In genomic region chr21:25734654-25735220, GRCh38 we compare ENCODE assay signal across 8 cellular contexts. TPM values are rescaled to one million over a fixed set of nuclear protein-coding genes. Genes with fewer than 3 reads are reported as not detected.
DNase-seq lines count a peak whose midpoint lies in the region; ATAC-seq and TF ChIP-seq lines count a peak whose summit lies in the region.

Gene ATP5PF (minus strand): TSS chr21:25734904. CDS start chr21:25729794, 5,110 bp downstream.
Gene GABPA (plus strand): TSS chr21:25734972. CDS start chr21:25741599, 6,627 bp downstream.

- peak; percentile 91 for ATAC-seq in GM18909 (IDR thresholded peaks at IDR 0.05; ENCODE audit: poor library complexity, unreplicated experiment)
- peak; percentile 91 for ATAC-seq in HG03175 (IDR thresholded peaks at IDR 0.05; ENCODE audit: unreplicated experiment)
- peak; percentile 94 for ATAC-seq in WTC11

- peak within 1 kb of the TSS; percentile 100 for H3K4me3 Mint-ChIP-seq in WTC11
- H3K4me3 Mint-ChIP-seq in immature natural killer cell: peak within 1 kb of the TSS; percentile 99 to 100 (median 99)

- peak within 1 kb of the TSS; percentile 100 for H3K27ac ChIP-seq in AG04450 (ENCODE audit: low read depth, low read length)

- CTCF ChIA-PET in AG04450 (lab: Charles Lee): interaction anchor here (0.6 to 2.3 kb wide), 2 partner anchors 15 to 127 kb away, joined by 7 to 15 read pairs; partner anchors contain the start of gene MRPL39
- CTCF ChIA-PET in WTC11 (lab: Charles Lee): interaction anchor here (0.6 to 1.5 kb wide), 3 partner anchors 67 to 128 kb away, joined by 3 read pairs; no protein-coding TSS in a partner anchor

- no peaks in the 10 kb centered on the region for H3K27me3 ChIP-seq in AG04450 (ENCODE audit: control insufficient read depth, insufficient read depth, low read length)

- H3K36me3 Mint-ChIP-seq in WTC11 (peaks cover 4% of the 10 kb centered on the region), immature natural killer cell (peaks cover 3 to 4% (median 4%) of the 10 kb centered on the region in 3 donors)

- peak within 1 kb of the TSS; percentile 98 for H3K4me3 ChIP-seq in AG04450 (ENCODE audit: low read depth, low read length)
- peak within 1 kb of the TSS; percentile 91 for H3K4me3 ChIP-seq in cardiac fibroblast (replicated peaks in 1 of 2; ENCODE audit: low read depth in 2 of 2, low read length in 2 of 2)

- H3K9me3 Mint-ChIP-seq in WTC11 (no peaks in the 10 kb centered on the region), immature natural killer cell (no peaks in the 10 kb centered on the region)

- POLR2A ChIA-PET in AG04450 (lab: Yijun Ruan, JAX) (interaction anchor here (0.9 to 1.0 kb wide), 3 partner anchors 13 to 435 kb away, joined by 3 to 4 read pairs (median 3); no protein-coding TSS in a partner anchor), WTC11 (lab: Charles Lee) (interaction anchor here (0.7 kb wide), 1 partner anchor 127 kb away, joined by 3 read pairs; no protein-coding TSS in a partner anchor)

- peaks cover 19% of the 10 kb centered on the region for H3K4me1 Mint-ChIP-seq in WTC11
- H3K4me1 Mint-ChIP-seq in immature natural killer cell: peaks cover 43 to 68% of the 10 kb centered on the region in 2 donors

- DNase-seq in AG04450 (ENCODE audit: low read depth, low spot score) (peak; percentile 97), NCI-H226 (peak; percentile 95), WTC11 (ENCODE audit: low spot score) (peak; percentile 97), cardiac fibroblast (ENCODE audit: low read depth in 2 of 2) (peak; percentile 99), immature natural killer cell (peak; percentile 96 to 98 (median 97)), smooth muscle cell of the brain vasculature (ENCODE audit: low read depth, low spot score) (peak; percentile 95)

- H3K9me3 ChIP-seq in AG04450 (ENCODE audit: control insufficient read depth, insufficient read depth, low read length): no peaks in the 10 kb centered on the region; the same call in 1 of the 2 replicates

- H3K27me3 Mint-ChIP-seq in WTC11 (ENCODE audit: low read depth) (no peaks in the 10 kb centered on the region), immature natural killer cell (ENCODE audit: low read depth in 3 of 3) (peaks cover 9 to 16% (median 12%) of the 10 kb centered on the region in 3 donors)

- H3K27ac Mint-ChIP-seq in WTC11: peak within 1 kb of the TSS; percentile 100
- peak within 1 kb of the TSS; percentile 97 to 100 (median 99) for H3K27ac Mint-ChIP-seq in immature natural killer cell

- TF ChIP-seq CTCF in AG04450 (IDR thresholded peaks at IDR 0.05; ENCODE audit: low read depth, low read length) (no peak), WTC11 (IDR thresholded peaks at IDR 0.05) (no peak), cardiac fibroblast (IDR thresholded peaks at IDR 0.05; ENCODE audit: low read depth, low read length) (no peak)

TF ChIP-seq in WTC11, 78 proteins besides CTCF, POLR2A, EP300 and RAD21 (continues in another document):
- TF ChIP-seq CREM (CRISPR knock-in tag; IDR thresholded peaks at IDR 0.05) (peak; percentile 35; the same call in 1 of the 2 replicates), FOXP1 (CRISPR knock-in tag; IDR thresholded peaks at IDR 0.05; ENCODE audit: borderline replicate concordance) (0 out of 2 replicates have a peak, but pooled peaks have one; percentile 47), TCF7 (CRISPR knock-in tag; IDR thresholded peaks at IDR 0.05; ENCODE audit: low read depth) (no peak), STAT6 (CRISPR knock-in tag; conservative IDR thresholded peaks at IDR 0.05; ENCODE audit: low read depth) (no peak), ZNF138 (CRISPR knock-in tag; conservative IDR thresholded peaks at IDR 0.05) (no peak), SMAD3 (CRISPR knock-in tag; IDR thresholded peaks at IDR 0.05; ENCODE audit: borderline replicate concordance) (peak; percentile 75; the same call in 1 of the 2 replicates), GABPB1 (CRISPR knock-in tag; IDR thresholded peaks at IDR 0.05) (peak; percentile 81; the same call in 1 of the 2 replicates), ERG (CRISPR knock-in tag; IDR thresholded peaks at IDR 0.05) (0 out of 2 replicates have a peak, but pooled peaks have one; percentile 6), TEAD1 (CRISPR knock-in tag; IDR thresholded peaks at IDR 0.05) (0 out of 2 replicates have a peak, but pooled peaks have one; percentile 35), FOXK1 (CRISPR knock-in tag; IDR thresholded peaks at IDR 0.05) (peak; percentile 94), ZNF232 (CRISPR knock-in tag; IDR thresholded peaks at IDR 0.05) (0 out of 2 replicates have a peak, but pooled peaks have one; percentile 46), E2F5 (CRISPR knock-in tag; IDR thresholded peaks at IDR 0.05) (0 out of 2 replicates have a peak, but pooled peaks have one; percentile 11), MYBL2 (CRISPR knock-in tag; IDR thresholded peaks at IDR 0.05) (peak; percentile 74; the same call in 1 of the 2 replicates), CREB1 (CRISPR knock-in tag; IDR thresholded peaks at IDR 0.05) (0 out of 2 replicates have a peak, but pooled peaks have one; percentile 24), ZNF396 (CRISPR knock-in tag; IDR thresholded peaks at IDR 0.05; ENCODE audit: borderline replicate concordance) (no peak), ETV6 (CRISPR knock-in tag; IDR thresholded peaks at IDR 0.05) (peak; percentile 40; the same call in 1 of the 2 replicates)

RNA-seq across cellular contexts. Expression of gene ATP5PF, which starts in this region (rescaled TPM):
- polyA plus RNA-seq in AG04450 (2011; rRNA removed) (142 and 222 TPM in 2 replicates), immature natural killer cell (100 to 1,000 TPM; 343 to 470 (median 345) TPM)
- polyA minus RNA-seq in AG04450 (2011; rRNA and poly(A)+ RNA removed): 21.1 and 35.4 TPM in 2 replicates
- total RNA-seq in WTC11 (2021): 129 to 142 TPM (median 132 TPM) in 3 replicates

RNA-seq across cellular contexts. Expression of gene GABPA, which starts in this region (rescaled TPM):
- polyA plus RNA-seq in AG04450 (2011; rRNA removed) (17.5 and 26.6 TPM in 2 replicates), immature natural killer cell (10 to 100 TPM; 12.6 to 20.8 (median 14.8) TPM)
- 5.9 and 12.9 TPM in 2 replicates for polyA minus RNA-seq in AG04450 (2011; rRNA and poly(A)+ RNA removed)
- 19.9 to 24.8 TPM (median 21.4 TPM) in 3 replicates for total RNA-seq in WTC11 (2021)

Comparison
In these comparisons a context has a peak if more than half of its experiments do, and no peak if none do; other contexts are left out.
1. Peak in every context shown above with its lines: DNase-seq, ATAC-seq, H3K4me3 ChIP-seq and H3K27ac ChIP-seq.